ENCODE assay signal across 21 cellular contexts in the genomic region with DNA sequence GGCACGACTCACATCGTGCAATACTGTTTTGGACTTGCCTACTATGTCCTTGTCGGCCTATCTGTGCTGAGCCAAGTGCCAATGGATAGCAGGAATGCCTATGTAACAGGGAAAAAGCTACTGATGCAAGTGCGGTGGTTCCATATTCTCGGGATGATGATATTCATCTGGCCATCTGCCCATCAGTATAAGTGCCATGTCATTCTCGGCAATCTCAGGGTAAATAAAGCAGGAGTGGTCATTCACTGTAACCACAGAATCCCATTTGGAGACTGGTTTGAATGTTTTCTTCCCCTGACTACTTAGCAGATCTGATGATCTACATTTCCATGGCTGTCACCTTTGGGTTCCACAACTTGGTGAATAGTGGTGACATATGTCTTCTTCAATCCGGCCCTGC. TPM values are rescaled to one million over a fixed set of nuclear protein-coding genes. Genes with fewer than 3 reads are reported as not detected.
DNase-seq lines count a peak whose midpoint lies in the region; TF ChIP-seq lines count a peak whose summit lies in the region.
"Had no signal": no experiment of that assay in that cellular context is flagged by ENCODE, and none has a peak within 500 bp of the region (broad histone marks: within the 10 kb centered on the region; RNA-seq: fewer than 3 reads in every experiment).

No MANE protein-coding gene starts in this region.

- H3K27me3 Mint-ChIP-seq in activated T-helper 2 cell treated with anti-CD3 and anti-CD28 coated beads, Interferon-gamma antibody, Interleukin-2, Interleukin-4, amounts not matched to agents 10 μg/mL and 5 μg/mL and 100 μg/mL, durations not matched to agents 14 hours and 24 hours and 36 hours (ENCODE audit: low read depth), result peaks cover 8% of the 10 kb centered on the region

- H3K27ac ChIP-seq in dorsolateral prefrontal cortex, result no peak overlapping the region
- H3K27ac ChIP-seq: BLaER1 had no signal

- intact Hi-C loops in activated T-helper 2 cell treated with anti-CD3 and anti-CD28 coated beads, Interferon-gamma antibody, Interleukin-2, Interleukin-4, amounts not matched to agents 10 μg/mL and 5 μg/mL and 100 μg/mL, durations not matched to agents 14 hours and 24 hours and 36 hours (cut with micrococcal nuclease), result no loop called here
- intact Hi-C loops in dorsolateral prefrontal cortex (cut with DNase I), result no loop called here

- no peaks in the 10 kb centered on the region for H3K9me3 Mint-ChIP-seq in activated T-helper 2 cell treated with anti-CD3 and anti-CD28 coated beads, Interferon-gamma antibody, Interleukin-2, Interleukin-4, amounts not matched to agents 10 μg/mL and 5 μg/mL and 100 μg/mL, durations not matched to agents 14 hours and 24 hours and 36 hours
- H3K9me3 Mint-ChIP-seq: CD4-positive, alpha-beta T cell had no signal

- DNase-seq in ELR (ENCODE audit: low read depth), result peak; percentile 42
- peak; percentile 72 for DNase-seq in NCI-H2029 (lab: John Stamatoyannopoulos, UW)
- DNase-seq in SW480 (ENCODE audit: low spot score), result peak; percentile 6
- DNase-seq in kidney tubule cell (ENCODE audit: low spot score), result no peak
- DNase-seq in activated T-helper 2 cell treated with anti-CD3 and anti-CD28 coated beads, Interferon-gamma antibody, Interleukin-2, Interleukin-4, amounts not matched to agents 10 μg/mL and 5 μg/mL and 100 μg/mL, durations not matched to agents 14 hours and 24 hours and 36 hours (ENCODE audit: low spot score), result no peak
- DNase-seq in dorsolateral prefrontal cortex, result no peak
- no peak for DNase-seq in SK-N-DZ (ENCODE audit: low spot score)
- DNase-seq: ACHN; CD4-positive, alpha-beta T cell; COR-L47; DMS 273 treated with DMSO at 0.1 percent for 48 hours; H7; IMR-90; MV-4-11; NCI-H1105 treated with DMSO at 0.1 percent for 48 hours; NCI-H2081 treated with DMSO at 0.1 percent for 48 hours; NCI-H510A; T-helper 17 cell had no signal

- H3K4me3 ChIP-seq in dorsolateral prefrontal cortex, result no peak overlapping the region
- H3K4me3 ChIP-seq: BLaER1 had no signal

- H3K27me3 ChIP-seq in dorsolateral prefrontal cortex, result no peaks in the 10 kb centered on the region
- H3K27me3 ChIP-seq: BLaER1 had no signal

- H3K4me1 Mint-ChIP-seq in activated T-helper 2 cell treated with anti-CD3 and anti-CD28 coated beads, Interferon-gamma antibody, Interleukin-2, Interleukin-4, amounts not matched to agents 10 μg/mL and 5 μg/mL and 100 μg/mL, durations not matched to agents 14 hours and 24 hours and 36 hours (ENCODE audit: low read depth), result no peaks in the 10 kb centered on the region
- H3K4me1 Mint-ChIP-seq: T-helper 17 cell had no signal

- no peak for TF ChIP-seq CTCF in dorsolateral prefrontal cortex (IDR thresholded peaks at IDR 0.05 in 54 of 56, conservative IDR thresholded peaks at IDR 0.05 in 2 of 56; ENCODE audit: low read depth in 1 of 56, partially characterized antibody in 56 of 56)

- no peak overlapping the region for H3K4me3 Mint-ChIP-seq in activated T-helper 2 cell treated with anti-CD3 and anti-CD28 coated beads, Interferon-gamma antibody, Interleukin-2, Interleukin-4, amounts not matched to agents 10 μg/mL and 5 μg/mL and 100 μg/mL, durations not matched to agents 14 hours and 24 hours and 36 hours (ENCODE audit: low read depth)
- H3K4me3 Mint-ChIP-seq: CD4-positive, alpha-beta T cell; T-helper 17 cell had no signal

- H3K27ac Mint-ChIP-seq in activated T-helper 2 cell treated with anti-CD3 and anti-CD28 coated beads, Interferon-gamma antibody, Interleukin-2, Interleukin-4, amounts not matched to agents 10 μg/mL and 5 μg/mL and 100 μg/mL, durations not matched to agents 14 hours and 24 hours and 36 hours, result no peak overlapping the region
- H3K27ac Mint-ChIP-seq: CD4-positive, alpha-beta T cell; T-helper 17 cell had no signal

- no peaks in the 10 kb centered on the region for H3K36me3 Mint-ChIP-seq in activated T-helper 2 cell treated with anti-CD3 and anti-CD28 coated beads, Interferon-gamma antibody, Interleukin-2, Interleukin-4, amounts not matched to agents 10 μg/mL and 5 μg/mL and 100 μg/mL, durations not matched to agents 14 hours and 24 hours and 36 hours (ENCODE audit: low read depth)

RNA-seq across cellular contexts. Expression of gene OOSP3, which starts 20.1 kb away (rescaled TPM):
- not detected in 2 replicates for total RNA-seq in activated T-helper 2 cell treated with anti-CD3 and anti-CD28 coated beads, Interferon-gamma antibody, Interleukin-2, Interleukin-4, amounts not matched to agents 10 μg/mL and 5 μg/mL and 100 μg/mL, durations not matched to agents 14 hours and 24 hours and 36 hours
- 1 to 10 TPM in 5 of 120 experiments, under 1 TPM in 20, not detected in 95; 0.56 to 1.4 (median 0.77) TPM for total RNA-seq in dorsolateral prefrontal cortex
- not detected in 2 replicates for polyA plus RNA-seq in SK-N-DZ (2014; cell fraction: cytosol; rRNA removed)
- not detected in 2 replicates for polyA plus RNA-seq in SK-N-DZ (2014; cell fraction: nucleus; rRNA removed)
- total RNA-seq: CD4-positive, alpha-beta T cell; H7; IMR-90; OCI-LY7; SK-MEL-5; T-helper 17 cell had no signal
- polyA plus RNA-seq: IMR-90 had no signal

RNA-seq across cellular contexts. Expression of gene TCN1, which starts 32.4 kb away (rescaled TPM):
- total RNA-seq in activated T-helper 2 cell treated with anti-CD3 and anti-CD28 coated beads, Interferon-gamma antibody, Interleukin-2, Interleukin-4, amounts not matched to agents 10 μg/mL and 5 μg/mL and 100 μg/mL, durations not matched to agents 14 hours and 24 hours and 36 hours, result 0.25 TPM in 1 of 2 replicates, not detected in the other
- total RNA-seq in dorsolateral prefrontal cortex, result 1 to 10 TPM in 2 of 120 experiments, under 1 TPM in 1, not detected in 117; 0.75 to 1.3 (median 1.2) TPM
- polyA plus RNA-seq in SK-N-DZ (2014; cell fraction: cytosol; rRNA removed), result not detected in 2 replicates
- not detected in 2 replicates for polyA plus RNA-seq in SK-N-DZ (2014; cell fraction: nucleus; rRNA removed)
- total RNA-seq: CD4-positive, alpha-beta T cell; H7; IMR-90; OCI-LY7 had no signal
- polyA plus RNA-seq: IMR-90 had no signal

RNA-seq across cellular contexts. Expression of gene OOSP1, which starts 39.6 kb away (rescaled TPM):
- total RNA-seq in activated T-helper 2 cell treated with anti-CD3 and anti-CD28 coated beads, Interferon-gamma antibody, Interleukin-2, Interleukin-4, amounts not matched to agents 10 μg/mL and 5 μg/mL and 100 μg/mL, durations not matched to agents 14 hours and 24 hours and 36 hours, result not detected in 2 replicates
- total RNA-seq in dorsolateral prefrontal cortex, result 1 to 10 TPM in 16 of 120 experiments, under 1 TPM in 20, not detected in 84; 0.56 to 1.6 (median 0.99) TPM
- polyA plus RNA-seq in SK-N-DZ (2014; cell fraction: cytosol; rRNA removed), result not detected in 2 replicates
- polyA plus RNA-seq in SK-N-DZ (2014; cell fraction: nucleus; rRNA removed), result not detected in 2 replicates
- total RNA-seq: CD4-positive, alpha-beta T cell; H7; IMR-90; OCI-LY7; SK-MEL-5; T-helper 17 cell had no signal
- polyA plus RNA-seq: IMR-90 had no signal

RNA-seq across cellular contexts. Expression of gene CBLIF, which starts 53.4 kb away (rescaled TPM):
- not detected in 2 replicates for total RNA-seq in activated T-helper 2 cell treated with anti-CD3 and anti-CD28 coated beads, Interferon-gamma antibody, Interleukin-2, Interleukin-4, amounts not matched to agents 10 μg/mL and 5 μg/mL and 100 μg/mL, durations not matched to agents 14 hours and 24 hours and 36 hours
- total RNA-seq in dorsolateral prefrontal cortex, result not detected
- polyA plus RNA-seq in SK-N-DZ (2014; cell fraction: cytosol; rRNA removed), result not detected in 2 replicates
- not detected in 2 replicates for polyA plus RNA-seq in SK-N-DZ (2014; cell fraction: nucleus; rRNA removed)
- total RNA-seq: CD4-positive, alpha-beta T cell; H7; IMR-90; OCI-LY7; T-helper 17 cell had no signal
- polyA plus RNA-seq: IMR-90 had no signal

Comparison
In these comparisons a context has a peak if more than half of its experiments do, and no peak if none do; other contexts are left out.
1. DNase-seq: peak in ELR (single experiment), NCI-H2029 (single experiment) and SW480 (single experiment); none in kidney tubule cell (single experiment), activated T-helper 2 cell treated with anti-CD3 and anti-CD28 coated beads, Interferon-gamma antibody, Interleukin-2, Interleukin-4, amounts not matched to agents 10 μg/mL and 5 μg/mL and 100 μg/mL, durations not matched to agents 14 hours and 24 hours and 36 hours (single experiment), dorsolateral prefrontal cortex (0 of 10) and SK-N-DZ (single experiment).